9 cellular contexts compared by ENCODE assay signal in the genomic region with DNA sequence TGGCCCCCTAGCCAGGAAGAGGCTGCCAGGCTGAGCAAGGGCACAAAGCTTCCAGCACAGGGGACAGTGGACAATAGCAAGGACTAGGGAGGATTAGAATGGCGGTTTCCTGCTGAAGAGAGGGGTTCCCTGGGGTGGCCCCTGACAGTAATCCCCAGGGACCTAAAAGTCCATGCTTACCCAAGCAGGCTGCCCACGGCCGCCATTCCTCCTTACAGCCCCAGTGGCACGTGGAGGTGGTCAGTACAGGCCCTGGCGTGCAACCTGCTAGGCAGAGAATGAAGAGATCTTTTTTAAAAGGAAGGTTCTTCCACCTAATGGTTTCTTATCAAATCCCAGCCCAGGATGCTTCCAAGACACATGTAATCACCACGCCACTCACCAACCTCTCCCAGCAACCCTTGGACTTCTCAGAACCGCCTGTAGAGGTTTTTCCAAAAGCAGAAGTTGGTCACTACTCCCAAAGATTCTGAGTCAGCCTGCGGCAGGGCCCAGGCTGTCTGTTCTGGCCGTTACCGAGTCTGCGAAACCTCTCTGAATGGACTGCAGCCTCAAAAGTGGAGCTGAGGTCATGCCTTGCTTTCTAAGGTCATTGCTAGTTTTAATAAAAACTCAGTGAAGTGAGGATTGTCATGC. TPM values are rescaled to one million over a fixed set of nuclear protein-coding genes. Genes with fewer than 3 reads are reported as not detected.
DNase-seq lines count a peak whose midpoint lies in the region; ATAC-seq, FAIRE-seq and TF ChIP-seq lines count a peak whose summit lies in the region.
"Had no signal": no experiment of that assay in that cellular context is flagged by ENCODE, and none has a peak within 500 bp of the region (broad histone marks: within the 10 kb centered on the region; RNA-seq: fewer than 3 reads in every experiment).

No MANE protein-coding gene starts in this region.

- H3K27ac Mint-ChIP-seq in central memory CD8-positive, alpha-beta T cell (ENCODE audit: low read depth), result peak overlapping the region; percentile 88
- peak overlapping the region; percentile 79 to 99 (median 97) for H3K27ac Mint-ChIP-seq in naive thymus-derived CD8-positive, alpha-beta T cell

- H3K27me3 Mint-ChIP-seq in central memory CD8-positive, alpha-beta T cell, result no peaks in the 10 kb centered on the region
- peaks cover 0 to 1% (median 0%) of the 10 kb centered on the region in 5 donors for H3K27me3 Mint-ChIP-seq in naive thymus-derived CD8-positive, alpha-beta T cell

- no peak for FAIRE-seq in H54 (lab: Jason Lieb, UNC)
- FAIRE-seq: TTC549 had no signal

- peaks cover 14% of the 10 kb centered on the region for H3K36me3 ChIP-seq in BE2C

- H3K9me3 Mint-ChIP-seq in central memory CD8-positive, alpha-beta T cell, result no peaks in the 10 kb centered on the region
- no peaks in the 10 kb centered on the region for H3K9me3 Mint-ChIP-seq in naive thymus-derived CD8-positive, alpha-beta T cell

- no peaks in the 10 kb centered on the region for H3K4me1 ChIP-seq in BE2C

- no peak for DNase-seq in BE2C
- no peak for DNase-seq in LNCaP clone FGC (ENCODE audit: low read depth)
- no peak for DNase-seq in central memory CD8-positive, alpha-beta T cell (ENCODE audit: low spot score in 2 of 2)
- DNase-seq in naive thymus-derived CD8-positive, alpha-beta T cell, result no peak
- DNase-seq in H54 (ENCODE audit: insufficient read length, low spot score), result no peak
- no peak for DNase-seq in SKM-1 treated with dmso at 0.1 percent for 144 hours (lab: John Stamatoyannopoulos, UW; ENCODE audit: unreplicated experiment)
- DNase-seq in GDM1 (lab: John Stamatoyannopoulos, UW), result no peak

- POLR2A ChIA-PET in naive thymus-derived CD8-positive, alpha-beta T cell (lab: Charles Lee), result interaction anchor here (0.6 to 2.8 kb wide), 9 partner anchors 8 to 1630 kb away, joined by 3 to 30 read pairs (median 4); partner anchors contain the start of genes ARF1, GUK1 and IBA57

- H3K9me3 ChIP-seq in BE2C, result no peaks in the 10 kb centered on the region

- no peak for TF ChIP-seq POLR2A in H54 (IDR thresholded peaks at IDR 0.05; ENCODE audit: low read depth, low read length)

- H3K36me3 Mint-ChIP-seq in central memory CD8-positive, alpha-beta T cell (ENCODE audit: insufficient read depth), result peaks cover 26% of the 10 kb centered on the region
- peaks cover 0 to 13% (median 0%) of the 10 kb centered on the region in 3 donors for H3K36me3 Mint-ChIP-seq in naive thymus-derived CD8-positive, alpha-beta T cell

- no peak for ATAC-seq in central memory CD8-positive, alpha-beta T cell (replicated peaks; ENCODE audit: extremely low read depth, poor library complexity, severe bottlenecking)
- no peak for ATAC-seq in naive thymus-derived CD8-positive, alpha-beta T cell
- no peak for ATAC-seq in GM18520 (IDR thresholded peaks at IDR 0.05; ENCODE audit: unreplicated experiment)

- peaks cover 23% of the 10 kb centered on the region for H3K4me1 Mint-ChIP-seq in central memory CD8-positive, alpha-beta T cell
- peaks cover 13 to 42% (median 38%) of the 10 kb centered on the region in 4 donors for H3K4me1 Mint-ChIP-seq in naive thymus-derived CD8-positive, alpha-beta T cell

- H3K4me3 Mint-ChIP-seq in central memory CD8-positive, alpha-beta T cell, result peak overlapping the region; percentile 83
- peak overlapping the region; percentile 88 to 98 (median 94) for H3K4me3 Mint-ChIP-seq in naive thymus-derived CD8-positive, alpha-beta T cell

- H3K27me3 ChIP-seq in BE2C, result no peaks in the 10 kb centered on the region

- H3K4me3 ChIP-seq in BE2C (ENCODE audit: low read depth, low read length) (peak overlapping the region; percentile 98), LNCaP clone FGC (ENCODE audit: low read depth, low read length) (peak overlapping the region; percentile 99)

- no peak for TF ChIP-seq CTCF in BE2C (IDR thresholded peaks at IDR 0.05; ENCODE audit: low read depth, low read length)
- TF ChIP-seq CTCF in LNCaP clone FGC (IDR thresholded peaks at IDR 0.05; ENCODE audit: control insufficient read depth, extremely low read depth, insufficient read depth), result no peak

RNA-seq across cellular contexts. Expression of gene MRPL55, which starts 0.9 kb away (rescaled TPM):
- 502 TPM for polyA plus RNA-seq in BE2C (2012; ENCODE audit: insufficient read depth, insufficient read length, low read depth)
- total RNA-seq in naive thymus-derived CD8-positive, alpha-beta T cell, result 10 to 100 TPM; 61.9 to 64.8 TPM
- 100 to 1,000 TPM in 2 of 3 donors, 10 to 100 TPM in 1; 96.9 to 130 (median 103) TPM for polyA plus RNA-seq in naive thymus-derived CD8-positive, alpha-beta T cell

RNA-seq across cellular contexts. Expression of gene C1orf35, which starts 5.0 kb away (rescaled TPM):
- 59.4 TPM for polyA plus RNA-seq in BE2C (2012; ENCODE audit: insufficient read depth, insufficient read length, low read depth)
- 10 to 100 TPM; 26.0 to 28.1 TPM for total RNA-seq in naive thymus-derived CD8-positive, alpha-beta T cell
- polyA plus RNA-seq in naive thymus-derived CD8-positive, alpha-beta T cell, result 10 to 100 TPM; 12.9 to 25.6 (median 20.0) TPM

RNA-seq across cellular contexts. Expression of gene ARF1, which starts 25.7 kb away (rescaled TPM):
- polyA plus RNA-seq in BE2C (2012; ENCODE audit: insufficient read depth, insufficient read length, low read depth), result 1,294 TPM
- 100 to 1,000 TPM; 201 to 203 TPM for total RNA-seq in naive thymus-derived CD8-positive, alpha-beta T cell
- polyA plus RNA-seq in naive thymus-derived CD8-positive, alpha-beta T cell, result 100 to 1,000 TPM; 332 to 385 (median 368) TPM

RNA-seq across cellular contexts. Expression of gene GUK1, which starts 31.9 kb away (rescaled TPM):
- 1,564 TPM for polyA plus RNA-seq in BE2C (2012; ENCODE audit: insufficient read depth, insufficient read length, low read depth)
- total RNA-seq in naive thymus-derived CD8-positive, alpha-beta T cell, result 100 to 1,000 TPM; 189 to 202 TPM
- 100 to 1,000 TPM; 369 to 466 (median 374) TPM for polyA plus RNA-seq in naive thymus-derived CD8-positive, alpha-beta T cell

RNA-seq across cellular contexts. Expression of gene GJC2, which starts 41.6 kb away (rescaled TPM):
- polyA plus RNA-seq in BE2C (2012; ENCODE audit: insufficient read depth, insufficient read length, low read depth), result 3.7 TPM
- total RNA-seq in naive thymus-derived CD8-positive, alpha-beta T cell, result 1 to 10 TPM; 2.6 to 2.8 TPM
- polyA plus RNA-seq in naive thymus-derived CD8-positive, alpha-beta T cell, result under 1 TPM in 2 of 3 donors, not detected in 1; 0.16 to 0.22 TPM
